1 cellular context compared by ENCODE assay signal in genomic region chr2:240588006-240588655, GRCh38.
TF ChIP-seq lines count a peak whose summit lies in the region.

No MANE protein-coding gene starts in this region.

TF ChIP-seq in endothelial cell of umbilical vein, 7 proteins besides CTCF, POLR2A, EP300 and RAD21:
- no peak for TF ChIP-seq MAX (IDR thresholded peaks at IDR 0.05; ENCODE audit: insufficient read depth, insufficient read length)
- TF ChIP-seq POLR2AphosphoS5 (IDR thresholded peaks at IDR 0.05; ENCODE audit: insufficient read depth, low read depth, low read length): no peak
- TF ChIP-seq EZH2 (IDR thresholded peaks at IDR 0.05; ENCODE audit: borderline replicate concordance, low read depth, low read length, severe bottlenecking): no peak
- no peak for TF ChIP-seq JUN (IDR thresholded peaks at IDR 0.05; ENCODE audit: borderline replicate concordance, insufficient read depth, insufficient read length, low read depth)
- TF ChIP-seq MYC (IDR thresholded peaks at IDR 0.05; ENCODE audit: low read depth, low read length): no peak
- no peak for TF ChIP-seq FOS (IDR thresholded peaks at IDR 0.05; ENCODE audit: borderline replicate concordance, insufficient read depth, low read length)
- TF ChIP-seq GATA2 (IDR thresholded peaks at IDR 0.05; ENCODE audit: insufficient read depth, insufficient read length, low read depth, low read length): no peak
